8 cellular contexts compared by ENCODE assay signal in the genomic region with DNA sequence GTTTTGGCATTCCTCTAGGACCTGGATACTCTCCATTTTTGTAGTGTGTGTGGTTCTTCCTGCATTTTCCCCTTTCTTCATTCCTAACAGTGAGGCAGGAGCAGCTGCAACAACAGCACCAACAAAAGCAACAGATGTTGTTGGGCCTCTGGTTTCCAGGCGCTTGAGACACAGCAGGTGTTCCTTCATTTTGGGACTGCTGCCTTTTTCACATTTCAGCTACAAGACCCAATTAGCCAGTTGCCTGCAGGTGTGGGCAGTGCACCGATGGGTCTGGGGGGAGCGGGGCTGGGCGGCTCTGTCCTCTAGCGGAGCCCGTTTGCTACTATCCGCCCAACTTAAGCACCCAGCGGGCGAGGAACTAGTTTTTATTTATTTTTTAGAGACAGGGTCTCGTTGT. TPM values are rescaled to one million over a fixed set of nuclear protein-coding genes. Genes with fewer than 3 reads are reported as not detected.
DNase-seq lines count a peak whose midpoint lies in the region; ATAC-seq and FAIRE-seq lines count a peak whose summit lies in the region.

No MANE protein-coding gene starts in this region.

- no peak overlapping the region for H3K4me3 ChIP-seq in HAP-1

- DNase-seq in COR-L47 (lab: John Stamatoyannopoulos, UW) (peak; percentile 66), NCI-H1105 (lab: John Stamatoyannopoulos, UW) (peak; percentile 40), myocyte (ENCODE audit: low read depth) (peak; percentile 82), GM19239 (ENCODE audit: insufficient read length, low spot score) (no peak), HAP-1 (ENCODE audit: low spot score in 2 of 2) (no peak)
- no peak for DNase-seq in activated naive CD4-positive, alpha-beta T cell treated with anti-CD3 and anti-CD28 coated beads, Interleukin-2, amount 50 U/mL, for 72 hours (ENCODE audit: low spot score in 2 of 2)

- no peaks in the 10 kb centered on the region for H3K27me3 ChIP-seq in HAP-1 (ENCODE audit: low read depth)

- H3K36me3 Mint-ChIP-seq in activated naive CD4-positive, alpha-beta T cell treated with anti-CD3 and anti-CD28 coated beads, Interleukin-2, amount 50 U/mL, for 72 hours, result peaks cover 0 to 15% of the 10 kb centered on the region in 2 donors

- no peaks in the 10 kb centered on the region for H3K9me3 ChIP-seq in HAP-1

- H3K27ac Mint-ChIP-seq in activated naive CD4-positive, alpha-beta T cell treated with anti-CD3 and anti-CD28 coated beads, Interleukin-2, amount 50 U/mL, for 72 hours, result peak overlapping the region; percentile 78 to 91

- no peaks in the 10 kb centered on the region for H3K36me3 ChIP-seq in HAP-1 (replicated peaks)

- FAIRE-seq in GM19239 (lab: Jason Lieb, UNC), result no peak

- no peak for ATAC-seq in activated naive CD4-positive, alpha-beta T cell treated with anti-CD3 and anti-CD28 coated beads, Interleukin-2, amount 50 U/mL, for 72 hours
- ATAC-seq in HG03457 (IDR thresholded peaks at IDR 0.05; ENCODE audit: unreplicated experiment), result no peak
- no peak for ATAC-seq in GM18873 (IDR thresholded peaks at IDR 0.05; ENCODE audit: low FRiP score, unreplicated experiment)

- no peaks in the 10 kb centered on the region for H3K9me3 Mint-ChIP-seq in activated naive CD4-positive, alpha-beta T cell treated with anti-CD3 and anti-CD28 coated beads, Interleukin-2, amount 50 U/mL, for 72 hours

- in situ Hi-C loops in HAP-1 (cut with MboI; ENCODE audit: low sequenced_read_pairs), result no loop called here

- no peaks in the 10 kb centered on the region for H3K4me1 ChIP-seq in HAP-1

RNA-seq across cellular contexts. Expression of gene ELF1, which starts 26.0 kb away (rescaled TPM):
- 10 to 100 TPM; 62.0 to 86.2 TPM for total RNA-seq in activated naive CD4-positive, alpha-beta T cell treated with anti-CD3 and anti-CD28 coated beads, Interleukin-2, amount 50 U/mL, for 72 hours
- total RNA-seq in myocyte, result 21.5 and 25.0 TPM in 2 replicates
- 18.1 TPM for polyA plus RNA-seq in myocyte (2012)

Comparison
In these comparisons a context has a peak if more than half of its experiments do, and no peak if none do; other contexts are left out.
1. DNase-seq: peak in COR-L47 (single experiment), NCI-H1105 (single experiment) and myocyte (single experiment); none in activated naive CD4-positive, alpha-beta T cell treated with anti-CD3 and anti-CD28 coated beads, Interleukin-2, amount 50 U/mL, for 72 hours (0 of 2), GM19239 (single experiment) and HAP-1 (0 of 2).